ENCODE assay signal across 1 cellular context in genomic region chr14:64503434-64504309, GRCh38.
TF ChIP-seq lines count a peak whose summit lies in the region.

Gene ZBTB25 (minus strand): TSS chr14:64503838. CDS start chr14:64490533, 13,305 bp downstream.

TF ChIP-seq in HepG2, 621 proteins besides CTCF, POLR2A, EP300 and RAD21 (continued from another document and continues in another):
- TF ChIP-seq UBTF (CRISPR knock-in tag; IDR thresholded peaks at IDR 0.05), result peak; percentile 24
- no peak for TF ChIP-seq ZFP82 (CRISPR knock-in tag; IDR thresholded peaks at IDR 0.05; ENCODE audit: borderline replicate concordance)
- no peak for TF ChIP-seq ZNF124 (CRISPR knock-in tag; IDR thresholded peaks at IDR 0.05)
- TF ChIP-seq JUND (CRISPR knock-in tag; IDR thresholded peaks at IDR 0.05), result no peak; the same call in 1 of the 2 replicates
- TF ChIP-seq PREB (CRISPR knock-in tag; IDR thresholded peaks at IDR 0.05), result peak; percentile 96
- TF ChIP-seq KLF13 (CRISPR knock-in tag; IDR thresholded peaks at IDR 0.05), result no peak
- no peak; the same call in 1 of the 2 replicates for TF ChIP-seq ZBTB7B (CRISPR knock-in tag; IDR thresholded peaks at IDR 0.05)
- TF ChIP-seq IRF1 (CRISPR knock-in tag; IDR thresholded peaks at IDR 0.05; ENCODE audit: low read depth), result no peak
- no peak for TF ChIP-seq HOXA5 (CRISPR knock-in tag; IDR thresholded peaks at IDR 0.05)
- TF ChIP-seq MTA3 (CRISPR knock-in tag; IDR thresholded peaks at IDR 0.05), result no peak
- no peak for TF ChIP-seq ZSCAN5A (CRISPR knock-in tag; IDR thresholded peaks at IDR 0.05; ENCODE audit: borderline replicate concordance)
- no peak for TF ChIP-seq ZBTB20 (CRISPR knock-in tag; IDR thresholded peaks at IDR 0.05; ENCODE audit: borderline replicate concordance, low read depth)
- no peak for TF ChIP-seq ATF2 (CRISPR knock-in tag; IDR thresholded peaks at IDR 0.05)
- TF ChIP-seq THAP7 (CRISPR knock-in tag; IDR thresholded peaks at IDR 0.05), result no peak
- TF ChIP-seq ZNF652 (CRISPR knock-in tag; IDR thresholded peaks at IDR 0.05; ENCODE audit: borderline replicate concordance, low read depth), result no peak
- no peak for TF ChIP-seq FOSL1 (CRISPR knock-in tag; IDR thresholded peaks at IDR 0.05; ENCODE audit: borderline replicate concordance)
- peak; percentile 68; the same call in 1 of the 2 replicates for TF ChIP-seq SP4 (CRISPR knock-in tag; IDR thresholded peaks at IDR 0.05)
- TF ChIP-seq SSRP1 (CRISPR knock-in tag; IDR thresholded peaks at IDR 0.05), result no peak
- TF ChIP-seq ZBTB25 (CRISPR knock-in tag; IDR thresholded peaks at IDR 0.05), result no peak
- TF ChIP-seq TBL1XR1 (IDR thresholded peaks at IDR 0.05; ENCODE audit: borderline replicate concordance, low read length, partially characterized antibody), result no peak
- no peak for TF ChIP-seq TGIF2 (CRISPR knock-in tag; IDR thresholded peaks at IDR 0.05)
- TF ChIP-seq CREB1 (IDR thresholded peaks at IDR 0.05), result no peak; the same call in 1 of the 2 replicates
- no peak for TF ChIP-seq CREB1 (CRISPR knock-in tag; IDR thresholded peaks at IDR 0.05)
- TF ChIP-seq CBX1 (IDR thresholded peaks at IDR 0.05; ENCODE audit: low read depth), result peak; percentile 32
- peak; percentile 87; the same call in 2 of the 3 replicates for TF ChIP-seq MXI1 (IDR thresholded peaks at IDR 0.05; ENCODE audit: borderline replicate concordance, low read depth, low read length)
- no peak for TF ChIP-seq ZNF7 (CRISPR knock-in tag; IDR thresholded peaks at IDR 0.05)
- no peak; the same call in 1 of the 2 replicates for TF ChIP-seq ZSCAN29 (CRISPR knock-in tag; conservative IDR thresholded peaks at IDR 0.05)
- TF ChIP-seq ZNF350 (CRISPR knock-in tag; IDR thresholded peaks at IDR 0.05; ENCODE audit: borderline replicate concordance, low read depth), result no peak
- TF ChIP-seq RFX5 (IDR thresholded peaks at IDR 0.05; ENCODE audit: low read depth, low read length), result no peak
- TF ChIP-seq TERF1 (CRISPR knock-in tag; IDR thresholded peaks at IDR 0.05), result peak; percentile 81; the same call in 1 of the 2 replicates
- TF ChIP-seq FOXM1 (CRISPR knock-in tag; IDR thresholded peaks at IDR 0.05), result no peak
- no peak for TF ChIP-seq MZF1 (CRISPR knock-in tag; IDR thresholded peaks at IDR 0.05; ENCODE audit: borderline replicate concordance)
- no peak; the same call in 1 of the 2 replicates for TF ChIP-seq ZNF766 (CRISPR knock-in tag; IDR thresholded peaks at IDR 0.05; ENCODE audit: borderline replicate concordance)
- TF ChIP-seq NR2C2 (CRISPR knock-in tag; IDR thresholded peaks at IDR 0.05; ENCODE audit: borderline replicate concordance), result no peak
- no peak for TF ChIP-seq RELA (CRISPR knock-in tag; IDR thresholded peaks at IDR 0.05)
- TF ChIP-seq ZBTB42 (CRISPR knock-in tag; IDR thresholded peaks at IDR 0.05), result no peak
- TF ChIP-seq KDM6A (CRISPR knock-in tag; IDR thresholded peaks at IDR 0.05; ENCODE audit: low read depth), result no peak
- TF ChIP-seq KDM2A (CRISPR knock-in tag; IDR thresholded peaks at IDR 0.05; ENCODE audit: borderline replicate concordance, low read depth), result no peak; the same call in 1 of the 2 replicates
- TF ChIP-seq ZBTB26 (CRISPR knock-in tag; IDR thresholded peaks at IDR 0.05; ENCODE audit: borderline replicate concordance), result peak; percentile 67; the same call in 1 of the 2 replicates
- no peak for TF ChIP-seq ATF1 (CRISPR knock-in tag; IDR thresholded peaks at IDR 0.05)
- TF ChIP-seq ZNF460 (CRISPR knock-in tag; IDR thresholded peaks at IDR 0.05; ENCODE audit: borderline replicate concordance), result peak; percentile 22; the same call in 1 of the 2 replicates
- TF ChIP-seq PBX2 (CRISPR knock-in tag; IDR thresholded peaks at IDR 0.05), result no peak
- TF ChIP-seq RBM22 (optimal IDR thresholded peaks at IDR 0.05; ENCODE audit: low read length), result peak; percentile 51
- TF ChIP-seq ZNF639 (CRISPR knock-in tag; conservative IDR thresholded peaks at IDR 0.05), result no peak; the same call in 1 of the 2 replicates
- no peak for TF ChIP-seq ZBTB33 (CRISPR knock-in tag; IDR thresholded peaks at IDR 0.05)
- no peak for TF ChIP-seq ZBTB8A (CRISPR knock-in tag; IDR thresholded peaks at IDR 0.05; ENCODE audit: borderline replicate concordance, low read depth)
- 0 out of 2 replicates have a peak, but pooled peaks have one; percentile 39 for TF ChIP-seq MEIS2 (CRISPR knock-in tag; IDR thresholded peaks at IDR 0.05)
- TF ChIP-seq FOXA1 (IDR thresholded peaks at IDR 0.05), result no peak
- TF ChIP-seq FOXA1 (CRISPR knock-in tag; IDR thresholded peaks at IDR 0.05), result no peak
- peak; percentile 62 for TF ChIP-seq HNRNPLL (IDR thresholded peaks at IDR 0.05; ENCODE audit: low read depth, low read length, poor library complexity, severe bottlenecking)
